In genomic region chr9:115229496-115229895, GRCh38 we compare ENCODE assay signal across 15 cellular contexts.
"Had no signal": no experiment of that assay in that cellular context is flagged by ENCODE, and none has a peak within 500 bp of the region (broad histone marks: within the 10 kb centered on the region; RNA-seq: fewer than 3 reads in every experiment).

No MANE protein-coding gene starts in this region.

- H3K4me1 Mint-ChIP-seq: activated CD4-positive, alpha-beta memory T cell treated with anti-CD3 and anti-CD28 coated beads, Interleukin-2, amount 10 ng/mL, durations not matched to agents 7 days and 5 days; activated naive CD8-positive, alpha-beta T cell treated with anti-CD3 and anti-CD28 coated beads, Interleukin-2, amount 50 U/mL, for 24 hours; central memory CD8-positive, alpha-beta T cell had no signal

- H3K9me3 Mint-ChIP-seq: activated CD4-positive, alpha-beta memory T cell treated with anti-CD3 and anti-CD28 coated beads, Interleukin-2, amount 10 ng/mL, durations not matched to agents 7 days and 5 days; activated naive CD8-positive, alpha-beta T cell treated with anti-CD3 and anti-CD28 coated beads, Interleukin-2, amount 50 U/mL, for 24 hours; activated T-helper 1 cell treated with anti-CD3 and anti-CD28 coated beads, Interleukin-12 subunit alpha, Interleukin-12 subunit beta, Interleukin-2, Interleukin-4 antibody, amounts not matched to agents 30 ng/mL and 10 ng/mL and 1 ng/mL, durations not matched to agents 14 hours and 24 hours and 36 hours; central memory CD8-positive, alpha-beta T cell; stimulated activated naive CD8-positive, alpha-beta T cell treated with anti-CD3 and anti-CD28 coated beads, Interleukin-15, Interleukin-2, amounts not matched to agents 100 ng/mL and 50 ng/mL, for 24 hours had no signal

- DNase-seq: activated CD4-positive, alpha-beta memory T cell treated with anti-CD3 and anti-CD28 coated beads, Interleukin-2, amount 10 ng/mL, durations not matched to agents 7 days and 5 days; activated CD8-positive, alpha-beta memory T cell treated with anti-CD3 and anti-CD28 coated beads, Interleukin-2, amount 50 U/mL, for 4 hours; activated naive CD4-positive, alpha-beta T cell; activated naive CD8-positive, alpha-beta T cell treated with anti-CD3 and anti-CD28 coated beads, Interleukin-2, amount 50 U/mL, for 24 hours; effector memory CD8-positive, alpha-beta T cell; left ventricle myocardium superior; sigmoid colon; stimulated activated CD4-positive, alpha-beta T cell treated with anti-CD3 and anti-CD28 coated beads, Interleukin-4, amount 100 ng/mL, for 1 hour; stimulated activated CD8-positive, alpha-beta memory T cell treated with anti-CD3 and anti-CD28 coated beads, Interleukin-4, amount 100 ng/mL, for 48 hours; testis had no signal

- H3K27ac ChIP-seq: gastroesophageal sphincter, sigmoid colon, testis, VCaP had no signal

- H3K4me1 ChIP-seq: testis had no signal

- H3K27ac Mint-ChIP-seq: activated CD4-positive, alpha-beta memory T cell treated with anti-CD3 and anti-CD28 coated beads, Interleukin-2, amount 10 ng/mL, durations not matched to agents 7 days and 5 days; activated naive CD8-positive, alpha-beta T cell treated with anti-CD3 and anti-CD28 coated beads, Interleukin-2, amount 50 U/mL, for 24 hours; activated T-helper 1 cell treated with anti-CD3 and anti-CD28 coated beads, Interleukin-12 subunit alpha, Interleukin-12 subunit beta, Interleukin-2, Interleukin-4 antibody, amounts not matched to agents 30 ng/mL and 10 ng/mL and 1 ng/mL, durations not matched to agents 14 hours and 24 hours and 36 hours; effector memory CD8-positive, alpha-beta T cell; stimulated activated naive CD8-positive, alpha-beta T cell treated with anti-CD3 and anti-CD28 coated beads, Interleukin-15, Interleukin-2, amounts not matched to agents 100 ng/mL and 50 ng/mL, for 24 hours had no signal

- H3K4me3 ChIP-seq: gastroesophageal sphincter, sigmoid colon, testis had no signal

- H3K36me3 ChIP-seq: gastroesophageal sphincter, sigmoid colon had no signal

- H3K4me3 Mint-ChIP-seq: activated CD4-positive, alpha-beta memory T cell treated with anti-CD3 and anti-CD28 coated beads, Interleukin-2, amount 10 ng/mL, durations not matched to agents 7 days and 5 days; activated naive CD8-positive, alpha-beta T cell treated with anti-CD3 and anti-CD28 coated beads, Interleukin-2, amount 50 U/mL, for 24 hours; activated T-helper 1 cell treated with anti-CD3 and anti-CD28 coated beads, Interleukin-12 subunit alpha, Interleukin-12 subunit beta, Interleukin-2, Interleukin-4 antibody, amounts not matched to agents 30 ng/mL and 10 ng/mL and 1 ng/mL, durations not matched to agents 14 hours and 24 hours and 36 hours; central memory CD8-positive, alpha-beta T cell; effector memory CD8-positive, alpha-beta T cell; stimulated activated naive CD8-positive, alpha-beta T cell treated with anti-CD3 and anti-CD28 coated beads, Interleukin-15, Interleukin-2, amounts not matched to agents 100 ng/mL and 50 ng/mL, for 24 hours had no signal

- H3K27me3 ChIP-seq: gastroesophageal sphincter, sigmoid colon, testis had no signal

- H3K9me3 ChIP-seq: gastroesophageal sphincter, sigmoid colon, testis had no signal
